Comparison of ENCODE assay signal across 24 cellular contexts in genomic region chr12:131752457-131752856, GRCh38. TPM values are rescaled to one million over a fixed set of nuclear protein-coding genes. Genes with fewer than 3 reads are reported as not detected.
DNase-seq lines count a peak whose midpoint lies in the region; ATAC-seq, FAIRE-seq and TF ChIP-seq lines count a peak whose summit lies in the region.
"Had no signal": no experiment of that assay in that cellular context is flagged by ENCODE, and none has a peak within 500 bp of the region (broad histone marks: within the 10 kb centered on the region; RNA-seq: fewer than 3 reads in every experiment).

No MANE protein-coding gene starts in this region.

- no peak for FAIRE-seq in H1 (lab: Jason Lieb, UNC)
- FAIRE-seq: A204.1, D721Med, GM18507, H54, HTR-8/SVneo had no signal

- TF ChIP-seq EP300 in H1 (IDR thresholded peaks at IDR 0.05; ENCODE audit: borderline replicate concordance in 1 of 2, low read depth in 2 of 2, low read length in 2 of 2) = no peak

- 0 out of 4 replicates have a peak, but pooled peaks cover 0 to 4% of the 10 kb centered on the region in 2 experiments for H3K79me2 ChIP-seq in H1 (ENCODE audit: control insufficient read depth in 1 of 2, insufficient read depth in 2 of 2, low read length in 2 of 2)

- H3K4ac ChIP-seq in IMR-90 (ENCODE audit: low read depth, low read length) (no peak overlapping the region), H1 (replicated peaks; ENCODE audit: insufficient read length, low read depth, low read length) (no peak overlapping the region)

- H3K27ac ChIP-seq in IMR-90 (ENCODE audit: insufficient read depth, low read length) = no peak overlapping the region
- H3K27ac ChIP-seq in H1 (ENCODE audit: low read depth, low read length) = no peak overlapping the region
- H3K27ac ChIP-seq: BLaER1 treated with 17β-estradiol and CSF1 and Interleukin-3, amounts not matched to agents 10 nM and 100 nM had no signal

- WGBS in IMR-90 (ENCODE audit: extremely low coverage in 2 of 2, insufficient read length in 1 of 2), 2 experiments = 92% methylated on average over 7 of the region's 11 CpGs; no CpG with 5 or more reads in 1 of the 2 experiments
- 56% methylated on average over 11 of the region's 11 CpGs; no CpG with 5 or more reads in 1 of the 2 experiments for WGBS in H1 (ENCODE audit: extremely low coverage in 1 of 2, insufficient coverage in 1 of 2, insufficient read length in 1 of 2, insufficient replicate concordance in 2 of 2, low coverage in 1 of 2, low lambda C conversion rate in 2 of 2, missing lambda C conversion rate in 1 of 2), 2 experiments

- H3K36me3 ChIP-seq in IMR-90 (ENCODE audit: control insufficient read depth, insufficient read depth, low read length) (peaks cover 55% of the 10 kb centered on the region), H1 (ENCODE audit: control insufficient read depth in 2 of 4, insufficient read depth in 4 of 4, low read length in 3 of 4) (peaks cover 9 to 38% (median 27%) of the 10 kb centered on the region in 4 experiments; a peak in 7 of 8 replicates)

- H3K4me1 ChIP-seq in IMR-90 (ENCODE audit: control insufficient read depth, insufficient read depth, low read length) = no peaks in the 10 kb centered on the region
- peaks cover 3 to 21% (median 10%) of the 10 kb centered on the region in 4 experiments for H3K4me1 ChIP-seq in H1 (replicated peaks in 1 of 4; ENCODE audit: control insufficient read depth in 3 of 4, insufficient read depth in 4 of 4, low read length in 3 of 4)
- H3K4me1 ChIP-seq: BLaER1 treated with 17β-estradiol and CSF1 and Interleukin-3, amounts not matched to agents 10 nM and 100 nM had no signal

- H3K4me1 Mint-ChIP-seq in neural crest cell = peaks cover 2% of the 10 kb centered on the region

- no peak overlapping the region for H2BK120ac ChIP-seq in IMR-90 (ENCODE audit: low read depth, low read length)
- no peak overlapping the region for H2BK120ac ChIP-seq in H1 (replicated peaks; ENCODE audit: low read depth, low read length)

- intact Hi-C loops in IMR-90 (cut with micrococcal nuclease) = no loop called here

- peaks cover 20 to 25% of the 10 kb centered on the region in 2 experiments; a peak in 3 of 4 replicates for H3K79me1 ChIP-seq in IMR-90 (ENCODE audit: low read depth in 1 of 2, low read length in 2 of 2)
- H3K79me1 ChIP-seq in H1 (ENCODE audit: low read depth, low read length) = peaks cover 2% of the 10 kb centered on the region; the same call in 1 of the 2 replicates

- H2BK12ac ChIP-seq in H1 (ENCODE audit: low read depth, low read length) = no peak overlapping the region

- no peak overlapping the region for H4K8ac ChIP-seq in IMR-90 (ENCODE audit: low read depth in 2 of 2, low read length in 2 of 2)
- no peak overlapping the region for H4K8ac ChIP-seq in H1 (ENCODE audit: extremely low read depth, insufficient read depth, low read length)

- no peak overlapping the region for H3K4me3 Mint-ChIP-seq in neural crest cell
- H3K4me3 Mint-ChIP-seq: CD4-positive, alpha-beta T cell had no signal

- in situ Hi-C loops in IMR-90 (cut with MboI; ENCODE audit: low sequenced_read_pairs) = no loop called here

- H3K27me3 ChIP-seq in IMR-90 (ENCODE audit: control insufficient read depth, insufficient read depth, low read length) = no peaks in the 10 kb centered on the region
- H3K27me3 ChIP-seq in H1 (replicated peaks in 1 of 4; ENCODE audit: control insufficient read depth in 3 of 4, extremely low read depth in 1 of 4, insufficient read depth in 3 of 4, low read length in 3 of 4) = no peaks in the 10 kb centered on the region
- H3K27me3 ChIP-seq: BLaER1 treated with 17β-estradiol and CSF1 and Interleukin-3, amounts not matched to agents 10 nM and 100 nM; MG63 had no signal

- dilution Hi-C loops in IMR-90 (cut with HindIII; ENCODE audit: low sequenced_read_pairs, unreplicated experiment) = no loop called here

- H3K36me3 Mint-ChIP-seq in neural crest cell (ENCODE audit: low read depth) = peaks cover 40% of the 10 kb centered on the region

- H3K27ac Mint-ChIP-seq in neural crest cell (ENCODE audit: unreplicated experiment) = peak overlapping the region; percentile 71
- H3K27ac Mint-ChIP-seq: CD4-positive, alpha-beta T cell had no signal

- H3K23ac ChIP-seq in IMR-90 (ENCODE audit: low read depth, low read length) (no peak overlapping the region), H1 (ENCODE audit: insufficient read length) (no peak overlapping the region)

- H3K9ac ChIP-seq in IMR-90 (ENCODE audit: low read depth, low read length) = no peak overlapping the region
- H3K9ac ChIP-seq in H1 (replicated peaks in 1 of 4; ENCODE audit: extremely low read depth in 1 of 4, low read depth in 3 of 4, low read length in 3 of 4) = no peak overlapping the region
- H3K9ac ChIP-seq: BLaER1 treated with 17β-estradiol and CSF1 and Interleukin-3, amounts not matched to agents 10 nM and 100 nM; SK-N-SH had no signal

- H4K5ac ChIP-seq in IMR-90 (ENCODE audit: low read depth, low read length) (no peak overlapping the region), H1 (ENCODE audit: insufficient read length, low read depth, low read length) (peak overlapping the region; percentile 19)

- no peak overlapping the region for H2BK5ac ChIP-seq in IMR-90 (ENCODE audit: low read depth, low read length, poor library complexity, severe bottlenecking)
- 0 out of 2 replicates have a peak overlapping the region, but pooled peaks have one; percentile 84 for H2BK5ac ChIP-seq in H1 (ENCODE audit: low read depth, low read length)

- no peaks in the 10 kb centered on the region for H3K9me1 ChIP-seq in IMR-90 (ENCODE audit: insufficient read depth, low read length)

- H3K4me3 ChIP-seq in IMR-90 (ENCODE audit: insufficient read depth, low read depth, low read length) (no peak overlapping the region), H1 (ENCODE audit: extremely low read depth in 1 of 4, insufficient read depth in 2 of 4, low read depth in 3 of 4, low read length in 4 of 4) (no peak overlapping the region)
- H3K4me3 ChIP-seq: BLaER1 treated with 17β-estradiol and CSF1 and Interleukin-3, amounts not matched to agents 10 nM and 100 nM; MG63 had no signal

- TF ChIP-seq RAD21 in IMR-90 (IDR thresholded peaks at IDR 0.05; ENCODE audit: low read length) (no peak), H1 (IDR thresholded peaks at IDR 0.05 in 1 of 2, conservative IDR thresholded peaks at IDR 0.05 in 1 of 2; ENCODE audit: low read depth in 2 of 2, low read length in 2 of 2) (no peak)

- H3K18ac ChIP-seq in IMR-90 (ENCODE audit: low read depth, low read length) (no peak overlapping the region), H1 (ENCODE audit: extremely low read depth, low read length) (no peak overlapping the region)

- H2AFZ ChIP-seq in IMR-90 (replicated peaks; ENCODE audit: low read length, poor library complexity) = peak overlapping the region; percentile 38
- H2AFZ ChIP-seq in H1 (ENCODE audit: low read length) = no peak overlapping the region

- H3K9me3 ChIP-seq in IMR-90 (ENCODE audit: control insufficient read depth, insufficient read depth, low read length) (no peaks in the 10 kb centered on the region), H1 (ENCODE audit: insufficient read depth in 2 of 2, low read depth in 1 of 2, low read length in 1 of 2) (no peaks in the 10 kb centered on the region)
- H3K9me3 ChIP-seq: BLaER1 treated with 17β-estradiol and CSF1 and Interleukin-3, amounts not matched to agents 10 nM and 100 nM; MG63; SK-N-SH had no signal

- H2AK9ac ChIP-seq in IMR-90 (replicated peaks; ENCODE audit: low read depth, low read length, poor library complexity) = no peak overlapping the region

- peak; percentile 24 for DNase-seq in ELF-1 (ENCODE audit: low read depth, low spot score)
- no peak for DNase-seq in IMR-90
- no peak for DNase-seq in H1 (ENCODE audit: low read depth in 1 of 2, low spot score in 2 of 2)
- DNase-seq in neural crest cell (ENCODE audit: low read depth, low spot score) = no peak
- no peak for DNase-seq in A172 (ENCODE audit: low spot score)
- no peak for DNase-seq in middle frontal gyrus (ENCODE audit: extremely low spot score, low spot score)
- DNase-seq: CD4-positive, alpha-beta T cell; KBM-7; MG63; NCI-H1105 treated with DMSO at 0.1 percent for 48 hours; NCI-H2029; NCI-H446; NCI-H524 treated with DMSO at 0.1 percent for 48 hours; NCI-H774; PC-3; SK-N-SH had no signal

- no peak overlapping the region for H2AK5ac ChIP-seq in IMR-90 (ENCODE audit: low read depth, low read length)
- no peak overlapping the region for H2AK5ac ChIP-seq in H1 (ENCODE audit: low read depth, low read length)

- H3K14ac ChIP-seq in IMR-90 (replicated peaks; ENCODE audit: low read depth, low read length) = no peak overlapping the region
- no peak overlapping the region for H3K14ac ChIP-seq in H1 (ENCODE audit: insufficient read length)

- H3K56ac ChIP-seq in IMR-90 (ENCODE audit: extremely low read depth, insufficient read depth, low read length) (no peak overlapping the region), H1 (replicated peaks; ENCODE audit: insufficient read length, low read depth, low read length) (no peak overlapping the region)

- POLR2A ChIA-PET in IMR-90 (lab: Charles Lee; ENCODE audit: unreplicated experiment) (no interaction called here), H1 (lab: Charles Lee; ENCODE audit: partially characterized antibody) (interaction anchor here (0.5 to 1.6 kb wide), 2 partner anchors 23 to 318 kb away, joined by 3 to 4 read pairs; no protein-coding TSS in a partner anchor)

- no peaks in the 10 kb centered on the region for H3K23me2 ChIP-seq in H1 (ENCODE audit: low read depth, low read length)

- H4K20me1 ChIP-seq in IMR-90 (ENCODE audit: insufficient read depth, low read length) (peaks cover 5% of the 10 kb centered on the region; the same call in 1 of the 2 replicates), H1 (replicated peaks in 1 of 2; ENCODE audit: control insufficient read depth in 1 of 2, insufficient read depth in 2 of 2, low read length in 2 of 2) (peaks cover 0 to 3% of the 10 kb centered on the region in 2 experiments)

- H2BK20ac ChIP-seq in IMR-90 (ENCODE audit: low read depth, low read length) (no peak overlapping the region), H1 (ENCODE audit: low read length) (no peak overlapping the region)

- H2BK15ac ChIP-seq in IMR-90 (ENCODE audit: low read depth, low read length) (no peak overlapping the region), H1 (ENCODE audit: low read length) (no peak overlapping the region)

- no peak overlapping the region for H4K91ac ChIP-seq in IMR-90 (ENCODE audit: insufficient read depth, low read depth, low read length)
- no peak overlapping the region for H4K91ac ChIP-seq in H1 (replicated peaks; ENCODE audit: insufficient read length, low read length)

- CTCF ChIA-PET in IMR-90 (lab: Yijun Ruan, JAX) = no interaction called here
- CTCF ChIA-PET in H1 (lab: Charles Lee; ENCODE audit: partially characterized antibody) = interaction anchor here (0.9 to 4.2 kb wide), 4 partner anchors 14 to 22 kb away, joined by 3 to 56 read pairs (median 4); no protein-coding TSS in a partner anchor

- no TSS peak for BruUV-seq in IMR-90 (replicated peaks; lab: Mats Ljungman, UMichigan)

- ATAC-seq in IMR-90 (ENCODE audit: low read depth) (no peak), HG02884 (IDR thresholded peaks at IDR 0.05; ENCODE audit: unreplicated experiment) (no peak), HG03521 (IDR thresholded peaks at IDR 0.05; ENCODE audit: unreplicated experiment) (no peak)
- ATAC-seq: PC-3 had no signal

- H3K4me2 ChIP-seq in IMR-90 (ENCODE audit: low read depth, low read length) = no peak overlapping the region
- no peak overlapping the region for H3K4me2 ChIP-seq in H1 (ENCODE audit: insufficient read depth in 1 of 2, low read depth in 2 of 2, low read length in 2 of 2)
- H3K4me2 ChIP-seq: BLaER1 treated with 17β-estradiol and CSF1 and Interleukin-3, amounts not matched to agents 10 nM and 100 nM; SK-N-SH had no signal

- no peaks in the 10 kb centered on the region for H3K27me3 Mint-ChIP-seq in neural crest cell (ENCODE audit: low read depth)
- H3K27me3 Mint-ChIP-seq: CD4-positive, alpha-beta T cell had no signal

- TF ChIP-seq POLR2A in IMR-90 (IDR thresholded peaks at IDR 0.05; ENCODE audit: low read depth, low read length) = no peak
- no peak for TF ChIP-seq POLR2A in H1 (IDR thresholded peaks at IDR 0.05; ENCODE audit: control extremely low read depth in 1 of 2, low read depth in 2 of 2, low read length in 2 of 2)

- TF ChIP-seq CTCF in IMR-90 (conservative IDR thresholded peaks at IDR 0.05; ENCODE audit: low read depth, low read length) = no peak
- TF ChIP-seq CTCF in H1 (IDR thresholded peaks at IDR 0.05; ENCODE audit: control extremely low read depth in 1 of 3, insufficient read depth in 1 of 3, low read depth in 1 of 3, low read length in 3 of 3) = no peak
- no peak for TF ChIP-seq CTCF in neural crest cell (conservative IDR thresholded peaks at IDR 0.05)

- no peaks in the 10 kb centered on the region for H3K9me3 Mint-ChIP-seq in neural crest cell
- H3K9me3 Mint-ChIP-seq: CD4-positive, alpha-beta T cell had no signal

RNA-seq across cellular contexts. Expression of gene SFSWAP, which starts 41.6 kb away (rescaled TPM):
- total RNA-seq in IMR-90 (2012; rRNA removed) = 19.7 and 20.6 TPM in 2 replicates
- 22.4 and 30.5 TPM in 2 replicates for polyA plus RNA-seq in IMR-90 (2012; rRNA removed)
- polyA plus RNA-seq in IMR-90 (2012; cell fraction: cytosol; rRNA removed) = 10.1 and 18.5 TPM in 2 replicates
- polyA plus RNA-seq in IMR-90 (2012; cell fraction: nucleus; rRNA removed; ENCODE audit: low replicate concordance) = 140 and 253 TPM in 2 replicates
- total RNA-seq in H1 (2021; fragmentation: NEBNext Ultra II Directional; extraction: Animal tissue kit (Norgen Biotek cat#: 25700)) = 48.3 and 49.5 TPM in 2 replicates
- polyA plus RNA-seq in H1 (2011; rRNA removed) = 36.5 and 64.4 TPM in 2 replicates
- 25.1 TPM for polyA plus RNA-seq in H1 (2011; cell fraction: cytosol; rRNA removed)
- 154 TPM for polyA plus RNA-seq in H1 (2011; cell fraction: nucleus; rRNA removed)
- 35.4 to 37.3 TPM (median 36.3 TPM) in 4 replicates for polyA plus RNA-seq in H1 (2012, experiment 1 of 2)
- polyA plus RNA-seq in H1 (2012, experiment 2 of 2) = 13.3 TPM
- polyA plus RNA-seq in H1 (2013, experiment 1 of 2) = 51.5 TPM
- polyA plus RNA-seq in H1 (2013, experiment 2 of 2) = 47.2 TPM
- 18.9 and 20.6 TPM in 2 replicates for polyA minus RNA-seq in H1 (2011; rRNA and poly(A)+ RNA removed)
- polyA minus RNA-seq in H1 (2011; cell fraction: cytosol; rRNA and poly(A)+ RNA removed) = 20.5 TPM
- 37.8 TPM for polyA minus RNA-seq in H1 (2011; cell fraction: nucleus; rRNA and poly(A)+ RNA removed)
- 78.9 and 83.3 TPM in 2 replicates for total RNA-seq in neural crest cell
- 21.9 and 30.1 TPM in 2 replicates for total RNA-seq in A172 (2014; rRNA removed; shearing (Covaris generic))
